In genomic region chr2:12856934-12857660, GRCh38 we compare ENCODE assay signal across 8 cellular contexts.
DNase-seq lines count a peak whose midpoint lies in the region; ATAC-seq and TF ChIP-seq lines count a peak whose summit lies in the region.

No MANE protein-coding gene starts in this region.

- peaks cover 0 to 6% of the 10 kb centered on the region in 2 donors for H3K27me3 Mint-ChIP-seq in T-cell

- H3K79me2 ChIP-seq in HCT116 (ENCODE audit: insufficient read depth, low read length): no peaks in the 10 kb centered on the region

- TF ChIP-seq RAD21 in HCT116 (IDR thresholded peaks at IDR 0.05; ENCODE audit: low read depth): no peak

- H3K27ac ChIP-seq in HCT116 (ENCODE audit: low read depth, low read length): no peak overlapping the region
- H3K27ac ChIP-seq in tibial artery: no peak overlapping the region

- ATAC-seq in HCT116 (no peak; the same call in 1 of the 2 replicates), T-cell (replicated peaks in 1 of 4) (peak; percentile 92 to 97 (median 96)), GM19463 (IDR thresholded peaks at IDR 0.05; ENCODE audit: unreplicated experiment) (no peak)

- H3K9me3 ChIP-seq in HCT116 (ENCODE audit: control insufficient read depth in 1 of 2, insufficient read depth in 1 of 2, low read depth in 1 of 2, low read length in 2 of 2) (no peaks in the 10 kb centered on the region), tibial artery (no peaks in the 10 kb centered on the region)

- no peaks in the 10 kb centered on the region for H4K20me1 ChIP-seq in HCT116 (ENCODE audit: insufficient read depth)

- H3K27me3 ChIP-seq in HCT116 (ENCODE audit: insufficient read depth, low read length) (no peaks in the 10 kb centered on the region), tibial artery (no peaks in the 10 kb centered on the region)

- DNase-seq in ACHN: peak; percentile 36
- no peak for DNase-seq in HCT116 (ENCODE audit: low read depth, low spot score)
- peak in 29 of 34 experiments; percentile 2 to 44 (median 18) for DNase-seq in T-cell
- DNase-seq in fibroblast of gingiva (ENCODE audit: low read depth): peak; percentile 73
- DNase-seq in tibial artery: no peak
- no peak for DNase-seq in NCI-H1930 (lab: John Stamatoyannopoulos, UW)
- DNase-seq in activated CD4-positive, CD25-positive, alpha-beta regulatory T cell (lab: John Stamatoyannopoulos, UW): no peak

- POLR2A ChIA-PET in HCT116 (lab: Charles Lee) (no interaction called here), T-cell (lab: Charles Lee) (interaction anchor here in 1 of 2 donors (0.6 to 0.9 kb wide), 3 partner anchors 42 to 1752 kb away, joined by 3 to 4 read pairs (median 4); no protein-coding TSS in a partner anchor)

- H3K27ac Mint-ChIP-seq in T-cell: peak overlapping the region; percentile 50 to 62

- H3K9me2 ChIP-seq in HCT116 (ENCODE audit: insufficient read depth): no peaks in the 10 kb centered on the region

- in situ Hi-C loops in ACHN (cut with HindIII; ENCODE audit: low pct_ligation_motif_present, low pct_unique_long_range_greater_than_20kb, low sequenced_read_pairs): no loop called here

- H3K4me1 ChIP-seq in HCT116 (ENCODE audit: control insufficient read depth in 1 of 2, insufficient read depth in 2 of 2, low read length in 2 of 2) (peaks cover 0 to 18% of the 10 kb centered on the region in 2 experiments; a peak in 2 of 4 replicates), tibial artery (no peaks in the 10 kb centered on the region)

- H3K4me3 Mint-ChIP-seq in T-cell: no peak overlapping the region

- CTCF ChIA-PET in HCT116 (lab: Charles Lee): no interaction called here
- CTCF ChIA-PET in T-cell (lab: Charles Lee): interaction anchor here (0.7 to 0.9 kb wide), 3 partner anchors 41 to 351 kb away, joined by 3 to 4 read pairs (median 3); no protein-coding TSS in a partner anchor

- RAD21 ChIA-PET in HCT116 (lab: Charles Lee; ENCODE audit: low non-redundant PET in 1 of 2, low total read pairs in 2 of 2, uncharacterized antibody in 2 of 2, unreplicated experiment in 2 of 2): no interaction called here

- no peaks in the 10 kb centered on the region for H3K36me3 Mint-ChIP-seq in T-cell

- TF ChIP-seq CTCF in HCT116 (IDR thresholded peaks at IDR 0.05 in 2 of 3, conservative IDR thresholded peaks at IDR 0.05 in 1 of 3; ENCODE audit: borderline replicate concordance in 1 of 3, insufficient read depth in 1 of 3, low read depth in 2 of 3, low read length in 2 of 3): no peak
- TF ChIP-seq CTCF in tibial artery (IDR thresholded peaks at IDR 0.05): no peak

- H3K4me3 ChIP-seq in HCT116 (replicated peaks in 1 of 2; ENCODE audit: low read depth in 1 of 2, low read length in 2 of 2) (no peak overlapping the region), tibial artery (no peak overlapping the region)

- intact Hi-C loops in HCT116 (cut with micrococcal nuclease) (no loop called here), tibial artery (cut with DNase I; ENCODE audit: low total_unique reads) (no loop called here)

- no peak overlapping the region for H3K9ac ChIP-seq in HCT116 (ENCODE audit: low read length)

- H3K36me3 ChIP-seq in HCT116 (ENCODE audit: control insufficient read depth in 1 of 2, insufficient read depth in 2 of 2, low read length in 2 of 2): no peaks in the 10 kb centered on the region
- H3K36me3 ChIP-seq in tibial artery: no peaks in the 10 kb centered on the region

- peaks cover 10 to 19% (median 19%) of the 10 kb centered on the region in 3 donors for H3K4me1 Mint-ChIP-seq in T-cell

- BruUV-seq in HCT116 (replicated peaks; lab: Mats Ljungman, UMichigan): no TSS peak

- no peak for TF ChIP-seq POLR2A in HCT116 (IDR thresholded peaks at IDR 0.05; ENCODE audit: borderline replicate concordance, extremely low read depth, insufficient read depth, insufficient read length)

- H3K4me2 ChIP-seq in HCT116 (ENCODE audit: low read length): peak overlapping the region; percentile 31

- peak overlapping the region; percentile 16 for H2AFZ ChIP-seq in HCT116 (ENCODE audit: low read depth, low read length, poor library complexity, severe bottlenecking)

- H3K9me3 Mint-ChIP-seq in T-cell: peaks cover 0 to 7% (median 5%) of the 10 kb centered on the region in 3 donors

TF ChIP-seq in HCT116, 20 proteins besides CTCF, POLR2A, EP300 and RAD21:
- TF ChIP-seq EZH2phosphoT487 (IDR thresholded peaks at IDR 0.05; ENCODE audit: borderline replicate concordance) (no peak), SP1 (IDR thresholded peaks at IDR 0.05; ENCODE audit: low read depth) (no peak), ZFX (IDR thresholded peaks at IDR 0.05) (no peak), REST (IDR thresholded peaks at IDR 0.05; ENCODE audit: low read depth) (no peak), ATF3 (IDR thresholded peaks at IDR 0.05) (no peak), JUND (IDR thresholded peaks at IDR 0.05) (no peak), EZH2 (IDR thresholded peaks at IDR 0.05) (no peak), YY1 (IDR thresholded peaks at IDR 0.05; ENCODE audit: extremely low read depth, insufficient replicate concordance, low read depth, low read length) (no peak), SIN3A (IDR thresholded peaks at IDR 0.05; ENCODE audit: low read depth) (no peak), ZBTB33 (IDR thresholded peaks at IDR 0.05; ENCODE audit: extremely low read depth, insufficient replicate concordance, low read length) (no peak), ZNF274 (IDR thresholded peaks at IDR 0.05; ENCODE audit: low read depth, low read length) (no peak), FOSL1 (IDR thresholded peaks at IDR 0.05; ENCODE audit: low read depth) (no peak), EGR1 (IDR thresholded peaks at IDR 0.05; ENCODE audit: low read depth) (no peak), ELF1 (IDR thresholded peaks at IDR 0.05; ENCODE audit: borderline replicate concordance, low read depth) (no peak), CBX3 (IDR thresholded peaks at IDR 0.05; ENCODE audit: low read depth) (no peak), TCF7L2 (IDR thresholded peaks at IDR 0.05; ENCODE audit: borderline replicate concordance, extremely low read depth, insufficient read depth, insufficient read length) (no peak), MAX (IDR thresholded peaks at IDR 0.05) (no peak), POLR2AphosphoS5 (IDR thresholded peaks at IDR 0.05; ENCODE audit: low read depth, low read length) (no peak), SRF (IDR thresholded peaks at IDR 0.05; ENCODE audit: low read depth) (no peak)

Comparison
In these comparisons a context has a peak if more than half of its experiments do, and no peak if none do; other contexts are left out.
1. DNase-seq: peak in ACHN (single experiment), T-cell (29 of 34) and fibroblast of gingiva (single experiment); none in HCT116 (single experiment), tibial artery (0 of 2), NCI-H1930 (0 of 2) and activated CD4-positive, CD25-positive, alpha-beta regulatory T cell (0 of 4).
2. ATAC-seq: peak in T-cell (4 of 4); none in HCT116 (single experiment) and GM19463 (single experiment).